In the genomic region with DNA sequence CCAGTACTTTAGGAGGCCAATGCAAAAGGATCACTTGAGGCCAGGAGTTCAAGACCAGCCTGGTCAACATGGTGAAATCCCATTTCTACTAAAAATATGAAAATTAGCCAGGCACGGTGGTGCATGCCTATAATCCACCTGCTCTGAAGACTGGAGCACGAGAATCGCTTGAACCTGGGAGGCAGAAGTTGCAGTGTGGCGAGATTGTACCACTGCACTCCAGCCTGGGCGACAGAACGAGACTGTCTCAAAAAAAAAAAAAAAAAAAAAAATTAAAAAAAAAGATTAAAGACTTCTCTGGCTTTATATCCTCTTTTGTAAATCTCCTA, we compare ENCODE assay signal across 9 cellular contexts. TPM values are rescaled to one million over a fixed set of nuclear protein-coding genes. Genes with fewer than 3 reads are reported as not detected.
DNase-seq lines count a peak whose midpoint lies in the region; ATAC-seq, FAIRE-seq and TF ChIP-seq lines count a peak whose summit lies in the region.
"Not testable (repeated sequence)": the region's sequence is repeated elsewhere in the genome, so short reads cannot be mapped to it uniquely, and the experiment has no call there.
"Had no signal": no experiment of that assay in that cellular context is flagged by ENCODE, and none has a peak within 500 bp of the region (broad histone marks: within the 10 kb centered on the region; RNA-seq: fewer than 3 reads in every experiment).

No MANE protein-coding gene starts in this region.

- H4K20me1 ChIP-seq in endothelial cell of umbilical vein (replicated peaks; ENCODE audit: control insufficient read depth, extremely low read depth, insufficient read depth, low read length) = not testable (repeated sequence)

- POLR2A ChIA-PET in A673 (lab: Charles Lee; ENCODE audit: low non-redundant PET) = not testable (repeated sequence)
- POLR2A ChIA-PET in T-cell (lab: Charles Lee) = interaction anchor here (0.5 to 1.7 kb wide), 7 partner anchors 13 to 1572 kb away, joined by 3 to 15 read pairs (median 3); partner anchors contain the start of gene RFC1 (in 1 of the 2)
- POLR2A ChIA-PET in endothelial cell of umbilical vein (lab: Charles Lee) = interaction anchor here (0.9 kb wide), 1 partner anchor 54 kb away, joined by 9 read pairs; the partner anchor contains the start of gene KLB

- H2BK5ac ChIP-seq in mesenchymal stem cell (ENCODE audit: low read depth, low read length, poor library complexity, severe bottlenecking) = not testable (repeated sequence)

- not testable (repeated sequence) for H3K9me3 ChIP-seq in A673 (ENCODE audit: low read depth, low read length, poor library complexity, severe bottlenecking); endothelial cell of umbilical vein (replicated peaks; ENCODE audit: control insufficient read depth, insufficient read depth, low read length)
- H3K9me3 ChIP-seq in mesenchymal stem cell (ENCODE audit: control insufficient read depth, low read length) = peaks cover 17% of the 10 kb centered on the region

- H3K4me3 ChIP-seq in A673 (ENCODE audit: low read depth, low read length, poor library complexity, severe bottlenecking) (peak overlapping the region; percentile 48), endothelial cell of umbilical vein (replicated peaks in 1 of 3; ENCODE audit: insufficient read depth in 1 of 3, low read depth in 1 of 3, low read length in 3 of 3) (peak overlapping the region in 2 of 3 experiments; percentile 19 to 73), mesenchymal stem cell (ENCODE audit: insufficient read depth in 1 of 2, low read depth in 1 of 2, low read length in 2 of 2) (peak overlapping the region in 1 of 2 experiments; percentile 76)

- H3K9ac ChIP-seq in endothelial cell of umbilical vein (replicated peaks; ENCODE audit: extremely low read depth, insufficient read depth, low read length) (peak overlapping the region; percentile 94), mesenchymal stem cell (ENCODE audit: low read length) (peak overlapping the region; percentile 94)

- BruUV-seq in A673 (replicated peaks; lab: Mats Ljungman, UMichigan); endothelial cell of umbilical vein (replicated peaks; lab: Mats Ljungman, UMichigan): not testable (repeated sequence)

- H3K27me3 ChIP-seq in A673 (replicated peaks; ENCODE audit: insufficient read depth, low read depth, low read length, poor library complexity); endothelial cell of umbilical vein (ENCODE audit: control insufficient read depth in 2 of 2, insufficient read depth in 2 of 2, low read length in 2 of 2); mesenchymal stem cell (ENCODE audit: control insufficient read depth in 1 of 2, insufficient read depth in 1 of 2, low read length in 2 of 2): not testable (repeated sequence)

- not testable (repeated sequence) for H3K14ac ChIP-seq in mesenchymal stem cell (ENCODE audit: low read length in 2 of 2)

- DNase-seq in A673 (ENCODE audit: low spot score); endothelial cell of umbilical vein (ENCODE audit: low read depth, low spot score); mesenchymal stem cell: not testable (repeated sequence)
- peak in 26 of 34 experiments; percentile 3 to 41 (median 21) for DNase-seq in T-cell
- DNase-seq in activated naive CD4-positive, alpha-beta T cell treated with Interleukin-2 at 50 U/mL for 16 hours = peak; percentile 50
- peak; percentile 29 for DNase-seq in stimulated activated CD4-positive, alpha-beta T cell treated with anti-CD3 and anti-CD28 coated beads, Interleukin-2, amount 100 ng/mL, for 4 hours (ENCODE audit: low read depth)

- H3K36me3 ChIP-seq in A673 (ENCODE audit: insufficient read depth, low read length, poor library complexity, severe bottlenecking) (peaks cover 24% of the 10 kb centered on the region), mesenchymal stem cell (ENCODE audit: control insufficient read depth in 1 of 2, insufficient read depth in 2 of 2, low read depth in 1 of 2, low read length in 2 of 2) (peaks cover 6 to 28% of the 10 kb centered on the region in 2 experiments)
- not testable (repeated sequence) for H3K36me3 ChIP-seq in endothelial cell of umbilical vein (ENCODE audit: control insufficient read depth in 2 of 2, extremely low read depth in 1 of 2, insufficient read depth in 2 of 2, low read length in 2 of 2)

- H2AFZ ChIP-seq in endothelial cell of umbilical vein (ENCODE audit: low read depth, low read length); mesenchymal stem cell (ENCODE audit: low read depth, low read length): not testable (repeated sequence)

- FAIRE-seq in endothelial cell of umbilical vein (lab: Jason Lieb, UNC) = not testable (repeated sequence)

- H3K9me1 ChIP-seq in endothelial cell of umbilical vein (replicated peaks; ENCODE audit: control insufficient read depth, extremely low read depth, insufficient read depth, low read length) = not testable (repeated sequence)

- H3K23ac ChIP-seq in mesenchymal stem cell (ENCODE audit: low read length in 2 of 2) = not testable (repeated sequence)

- intact Hi-C loops in A673 (cut with micrococcal nuclease; ENCODE audit: unreplicated experiment) = not testable (repeated sequence)
- intact Hi-C loops in endothelial cell of umbilical vein (cut with micrococcal nuclease) = loop anchor here (2.0 to 5.0 kb wide), 3 partner anchors 20 to 170 kb away; partner anchors contain the start of gene WDR19

- dilution Hi-C loops in endothelial cell of umbilical vein (cut with MboI; ENCODE audit: extremely low pct_ligation_motif_present, low sequenced_read_pairs) = not testable (repeated sequence)

- not testable (repeated sequence) for H2BK15ac ChIP-seq in mesenchymal stem cell (ENCODE audit: low read depth, poor library complexity, severe bottlenecking)

- peak overlapping the region in 1 of 2 experiments; percentile 66 for H2BK12ac ChIP-seq in mesenchymal stem cell (ENCODE audit: low read length in 2 of 2)

- not testable (repeated sequence) for H3K79me1 ChIP-seq in mesenchymal stem cell (replicated peaks; ENCODE audit: low read length, poor library complexity, severe bottlenecking)

- H3K4me2 ChIP-seq in endothelial cell of umbilical vein (ENCODE audit: insufficient read depth, low read length) = peak overlapping the region; percentile 98
- not testable (repeated sequence) for H3K4me2 ChIP-seq in mesenchymal stem cell (ENCODE audit: low read length, poor library complexity, severe bottlenecking)

- H4K91ac ChIP-seq in mesenchymal stem cell (ENCODE audit: low read length) = peak overlapping the region; percentile 39

- peak overlapping the region; percentile 78 to 80 (median 80) for H3K4me3 Mint-ChIP-seq in T-cell

- not testable (repeated sequence) for H3K9me3 Mint-ChIP-seq in T-cell

- peak overlapping the region; percentile 98 to 99 for H3K27ac Mint-ChIP-seq in T-cell

- not testable (repeated sequence) for H3K18ac ChIP-seq in mesenchymal stem cell (ENCODE audit: low read depth in 1 of 2, low read length in 2 of 2)

- H3K27ac ChIP-seq in A673 (ENCODE audit: low read depth, low read length, poor library complexity, severe bottlenecking) (peak overlapping the region; percentile 95), endothelial cell of umbilical vein (ENCODE audit: insufficient read depth, low read depth, low read length) (peak overlapping the region; percentile 92)
- H3K27ac ChIP-seq in mesenchymal stem cell (ENCODE audit: low read length, poor library complexity, severe bottlenecking) = not testable (repeated sequence)

- H3K27me3 Mint-ChIP-seq in T-cell = not testable (repeated sequence)

- H2BK120ac ChIP-seq in mesenchymal stem cell (ENCODE audit: low read depth, low read length) = peak overlapping the region; percentile 34

- TF ChIP-seq CTCF in A673 (conservative IDR thresholded peaks at IDR 0.05; ENCODE audit: low read depth, low read length); endothelial cell of umbilical vein (IDR thresholded peaks at IDR 0.05; ENCODE audit: extremely low read depth in 1 of 2, insufficient read depth in 1 of 2, low read depth in 1 of 2, low read length in 2 of 2): not testable (repeated sequence)

- H3K4me1 ChIP-seq in A673 (ENCODE audit: insufficient read depth, low read length, poor library complexity, severe bottlenecking) = peaks cover 29% of the 10 kb centered on the region
- H3K4me1 ChIP-seq in endothelial cell of umbilical vein (ENCODE audit: control insufficient read depth, extremely low read depth, insufficient read depth, low read length) = peaks cover 11% of the 10 kb centered on the region
- not testable (repeated sequence) for H3K4me1 ChIP-seq in mesenchymal stem cell (ENCODE audit: control insufficient read depth, insufficient read depth, low read depth, low read length)

- CTCF ChIA-PET in A673 (lab: Charles Lee) = not testable (repeated sequence)
- CTCF ChIA-PET in T-cell (lab: Charles Lee) = interaction anchor here (0.6 to 1.4 kb wide), 6 partner anchors 12 to 1165 kb away, joined by 3 to 11 read pairs (median 4); no protein-coding TSS in a partner anchor
- CTCF ChIA-PET in endothelial cell of umbilical vein (lab: Charles Lee) = interaction anchor here (1.4 kb wide), 1 partner anchor 13 kb away, joined by 3 read pairs; no protein-coding TSS in a partner anchor

- H3K36me3 Mint-ChIP-seq in T-cell = peaks cover 22% of the 10 kb centered on the region

- not testable (repeated sequence) for TF ChIP-seq POLR2A in endothelial cell of umbilical vein (IDR thresholded peaks at IDR 0.05; ENCODE audit: low read depth, low read length)

- peak overlapping the region; percentile 54 for H2AK5ac ChIP-seq in mesenchymal stem cell (ENCODE audit: low read length, severe bottlenecking)

- H3K79me2 ChIP-seq in endothelial cell of umbilical vein (ENCODE audit: control insufficient read depth, insufficient read depth, low read length) = peaks cover 60% of the 10 kb centered on the region

- not testable (repeated sequence) for H4K8ac ChIP-seq in mesenchymal stem cell (ENCODE audit: low read length)

- WGBS in mesenchymal stem cell = 100% methylated on average over 2 of the region's 6 CpGs

- ATAC-seq in GM19372 (IDR thresholded peaks at IDR 0.05; ENCODE audit: low read depth, unreplicated experiment) = peak; percentile 3
- ATAC-seq in HG03135 (IDR thresholded peaks at IDR 0.05; ENCODE audit: unreplicated experiment) = peak; percentile 29
- peak; percentile 13 to 63 (median 30) for ATAC-seq in T-cell (replicated peaks in 1 of 4)

- H3K4me1 Mint-ChIP-seq in T-cell = peaks cover 52 to 67% (median 58%) of the 10 kb centered on the region in 3 donors

- not testable (repeated sequence) for H3K4ac ChIP-seq in mesenchymal stem cell (ENCODE audit: low read depth in 1 of 2, low read length in 2 of 2)

RNA-seq across cellular contexts. Expression of gene RFC1, which starts 13.0 kb away (rescaled TPM):
- total RNA-seq in A673 (2021) (71.8 and 76.0 TPM in 2 replicates), T-cell (10 to 100 TPM; 45.7 to 77.4 (median 54.5) TPM), endothelial cell of umbilical vein (56.2 and 57.1 TPM in 2 replicates)
- polyA plus RNA-seq in endothelial cell of umbilical vein = 11.5 and 12.9 TPM in 2 replicates
- 27.1 and 30.9 TPM in 2 replicates for polyA plus RNA-seq in endothelial cell of umbilical vein (2011; cell fraction: cytosol; rRNA removed)
- polyA plus RNA-seq in endothelial cell of umbilical vein (2011; cell fraction: nucleus; rRNA removed) = 42.4 and 47.1 TPM in 2 replicates
- 20.8 and 31.7 TPM in 2 replicates for polyA plus RNA-seq in endothelial cell of umbilical vein (2012)
- polyA minus RNA-seq in endothelial cell of umbilical vein = 46.9 and 49.5 TPM in 2 replicates
- 48.4 TPM for polyA minus RNA-seq in endothelial cell of umbilical vein (2011; cell fraction: cytosol; rRNA and poly(A)+ RNA removed)
- 26.1 and 38.1 TPM in 2 replicates for polyA minus RNA-seq in endothelial cell of umbilical vein (2011; cell fraction: nucleus; rRNA and poly(A)+ RNA removed)
- polyA plus RNA-seq in mesenchymal stem cell (2013, experiment 1 of 2) = 66.4 TPM
- polyA plus RNA-seq in mesenchymal stem cell (2013, experiment 2 of 2) = 62.1 TPM

RNA-seq across cellular contexts. Expression of gene KLB, which starts 53.6 kb away (rescaled TPM):
- total RNA-seq in A673 (2021) = not detected in 2 replicates
- total RNA-seq in T-cell = under 1 TPM in 1 of 5 donors, not detected in 4; 0.06 TPM
- not detected in 2 replicates for total RNA-seq in endothelial cell of umbilical vein
- polyA plus RNA-seq in endothelial cell of umbilical vein = 0.01 and 0.02 TPM in 2 replicates
- polyA plus RNA-seq in endothelial cell of umbilical vein (2011; cell fraction: cytosol; rRNA removed) = 0.01 and 0.03 TPM in 2 replicates
- not detected in 2 replicates for polyA plus RNA-seq in endothelial cell of umbilical vein (2011; cell fraction: nucleus; rRNA removed)
- 0.03 TPM in 1 of 2 replicates, not detected in the other for polyA plus RNA-seq in endothelial cell of umbilical vein (2012)
- polyA minus RNA-seq in endothelial cell of umbilical vein = not detected in 2 replicates
- polyA minus RNA-seq in endothelial cell of umbilical vein (2011; cell fraction: cytosol; rRNA and poly(A)+ RNA removed) = not detected
- not detected in 2 replicates for polyA minus RNA-seq in endothelial cell of umbilical vein (2011; cell fraction: nucleus; rRNA and poly(A)+ RNA removed)
- not detected for polyA plus RNA-seq in mesenchymal stem cell (2013, experiment 1 of 2)
- not detected for polyA plus RNA-seq in mesenchymal stem cell (2013, experiment 2 of 2)
- total RNA-seq: activated CD8-positive, alpha-beta memory T cell treated with anti-CD3 and anti-CD28 coated beads for 36 hours had no signal
